ENCODE assay signal across 1 cellular context in genomic region chr17:43634681-43635125, GRCh38.
TF ChIP-seq lines count a peak whose summit lies in the region.

No MANE protein-coding gene starts in this region.

TF ChIP-seq in HEK293, 187 proteins besides CTCF, POLR2A, EP300 and RAD21 (continued from another document):
- TF ChIP-seq, protein P1, sequence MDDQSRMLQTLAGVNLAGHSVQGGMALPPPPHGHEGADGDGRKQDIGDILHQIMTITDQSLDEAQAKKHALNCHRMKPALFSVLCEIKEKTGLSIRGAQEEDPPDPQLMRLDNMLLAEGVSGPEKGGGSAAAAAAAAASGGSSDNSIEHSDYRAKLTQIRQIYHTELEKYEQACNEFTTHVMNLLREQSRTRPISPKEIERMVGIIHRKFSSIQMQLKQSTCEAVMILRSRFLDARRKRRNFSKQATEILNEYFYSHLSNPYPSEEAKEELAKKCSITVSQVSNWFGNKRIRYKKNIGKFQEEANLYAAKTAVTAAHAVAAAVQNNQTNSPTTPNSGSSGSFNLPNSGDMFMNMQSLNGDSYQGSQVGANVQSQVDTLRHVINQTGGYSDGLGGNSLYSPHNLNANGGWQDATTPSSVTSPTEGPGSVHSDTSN (CRISPR knock-in tag; IDR thresholded peaks at IDR 0.05): no peak
